In the genomic region with DNA sequence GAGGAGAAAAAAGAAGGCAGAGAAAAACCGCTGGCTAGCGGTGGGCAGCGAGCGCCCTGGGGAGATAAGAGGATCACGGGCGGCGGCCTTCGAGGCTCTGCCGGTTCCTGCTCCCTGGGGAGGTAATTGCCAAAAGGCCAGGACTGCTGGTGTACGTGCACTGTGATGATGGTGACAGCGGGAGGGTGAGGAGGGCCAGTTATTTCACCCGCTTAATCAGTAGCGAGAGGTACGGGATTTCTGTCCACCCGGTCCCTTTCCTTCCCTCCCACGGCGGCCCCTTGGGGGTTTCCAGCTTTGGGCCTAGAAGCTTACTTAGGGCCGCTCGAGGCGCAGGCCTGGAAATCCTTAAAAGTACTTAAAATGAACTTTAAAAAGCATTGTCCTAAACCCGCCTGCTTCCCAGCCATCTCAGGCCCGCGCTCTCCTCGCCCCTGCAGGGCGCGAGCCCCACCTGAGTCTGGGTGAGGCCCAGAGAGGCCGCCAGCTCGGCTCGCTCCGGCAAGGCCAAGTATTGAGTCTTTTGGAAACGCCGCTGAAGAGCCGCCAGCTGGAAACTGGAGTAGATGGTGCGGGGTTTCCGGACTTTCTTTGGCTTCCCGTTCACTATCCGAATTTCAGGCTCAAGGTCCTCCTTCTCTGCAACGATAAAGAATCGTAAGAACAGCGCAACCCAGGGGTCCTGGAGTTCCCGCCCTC, we compare ENCODE assay signal across 10 cellular contexts. TPM values are rescaled to one million over a fixed set of nuclear protein-coding genes. Genes with fewer than 3 reads are reported as not detected.
A peak's percentile ranks its signal among the peaks of the same experiment; 100 is the strongest.
DNase-seq lines count a peak whose midpoint lies in the region; ATAC-seq and TF ChIP-seq lines count a peak whose summit lies in the region.
"Had no signal": no experiment of that assay in that cellular context is flagged by ENCODE, and none has a peak within 500 bp of the region (broad histone marks: within the 10 kb centered on the region; RNA-seq: fewer than 3 reads in every experiment).

No MANE protein-coding gene starts in this region.

- H3K4me1 ChIP-seq in CD4-positive, CD25-positive, alpha-beta regulatory T cell (ENCODE audit: control insufficient read depth, insufficient read depth, low read length, poor library complexity, severe bottlenecking), result peaks cover 85% of the 10 kb centered on the region
- H3K4me1 ChIP-seq in GM23338 (ENCODE audit: insufficient read depth) (peaks cover 55% of the 10 kb centered on the region), mesodermal cell (ENCODE audit: control insufficient read depth, insufficient read depth, low read length, poor library complexity, severe bottlenecking) (peaks cover 32% of the 10 kb centered on the region), gastrocnemius medialis (peaks cover 26 to 49% of the 10 kb centered on the region in 2 donors)
- H3K4me1 ChIP-seq: parathyroid adenoma had no signal

- H3K4me3 Mint-ChIP-seq in CD4-positive, CD25-positive, alpha-beta regulatory T cell, result peak overlapping the region; percentile 82 to 90 (median 88)
- peak overlapping the region; percentile 74 for H3K4me3 Mint-ChIP-seq in GM23338
- H3K4me3 Mint-ChIP-seq in activated T-cell treated with anti-CD3 and anti-CD28 coated beads, Interleukin-2, amount 50 U/mL, for 72 hours, result peak overlapping the region; percentile 85 to 90

- H3K27me3 ChIP-seq in CD4-positive, CD25-positive, alpha-beta regulatory T cell (ENCODE audit: control insufficient read depth, insufficient read depth, low read length), result peaks cover 52% of the 10 kb centered on the region
- H3K27me3 ChIP-seq in GM23338 (ENCODE audit: insufficient read depth) (peaks cover 98% of the 10 kb centered on the region), gastrocnemius medialis (peaks cover 99 to 100% (median 100%) of the 10 kb centered on the region in 3 donors)

- no peak for TF ChIP-seq CTCF in GM23338 (conservative IDR thresholded peaks at IDR 0.05; ENCODE audit: low read depth in 2 of 2)
- no peak for TF ChIP-seq CTCF in gastrocnemius medialis (IDR thresholded peaks at IDR 0.05 in 4 of 5, conservative IDR thresholded peaks at IDR 0.05 in 1 of 5)

- H3K27me3 Mint-ChIP-seq in CD4-positive, CD25-positive, alpha-beta regulatory T cell, result peaks cover 82% of the 10 kb centered on the region
- peaks cover 99% of the 10 kb centered on the region for H3K27me3 Mint-ChIP-seq in GM23338 (ENCODE audit: insufficient read depth, low read depth, poor library complexity)
- peaks cover 79% of the 10 kb centered on the region for H3K27me3 Mint-ChIP-seq in activated T-cell treated with anti-CD3 and anti-CD28 coated beads, Interleukin-2, amount 50 U/mL, for 72 hours (ENCODE audit: low read depth)

- no peaks in the 10 kb centered on the region for H3K9me2 ChIP-seq in GM23338 (ENCODE audit: insufficient read depth)

- H3K36me3 Mint-ChIP-seq in CD4-positive, CD25-positive, alpha-beta regulatory T cell, result peaks cover 6% of the 10 kb centered on the region
- H3K36me3 Mint-ChIP-seq in GM23338 (ENCODE audit: low read depth), result no peaks in the 10 kb centered on the region
- H3K36me3 Mint-ChIP-seq in activated T-cell treated with anti-CD3 and anti-CD28 coated beads, Interleukin-2, amount 50 U/mL, for 72 hours (ENCODE audit: insufficient read depth in 2 of 2), result peaks cover 2 to 5% of the 10 kb centered on the region in 2 donors

- no peaks in the 10 kb centered on the region for H3K9me3 ChIP-seq in CD4-positive, CD25-positive, alpha-beta regulatory T cell (ENCODE audit: control insufficient read depth in 2 of 2, low read length in 2 of 2)
- H3K9me3 ChIP-seq in mesodermal cell (ENCODE audit: control insufficient read depth, low read length) (no peaks in the 10 kb centered on the region), gastrocnemius medialis (no peaks in the 10 kb centered on the region)

- no peak overlapping the region for H2AFZ ChIP-seq in GM23338
- H2AFZ ChIP-seq: parathyroid adenoma had no signal

- ATAC-seq in CD4-positive, CD25-positive, alpha-beta regulatory T cell (ENCODE audit: low read depth in 2 of 2), result no peak
- ATAC-seq in GM23338, result 0 out of 3 replicates have a peak, but pooled peaks have one; percentile 0
- ATAC-seq in activated T-cell treated with anti-CD3 and anti-CD28 coated beads, Interleukin-2, amount 50 U/mL, for 72 hours (replicated peaks in 1 of 2), result no peak
- no peak for ATAC-seq in esophagus mucosa
- ATAC-seq in gastrocnemius medialis, result no peak

- H3K36me3 ChIP-seq in CD4-positive, CD25-positive, alpha-beta regulatory T cell (ENCODE audit: control insufficient read depth, insufficient read depth, low read length), result no peaks in the 10 kb centered on the region
- H3K36me3 ChIP-seq in GM23338 (ENCODE audit: insufficient read depth) (no peaks in the 10 kb centered on the region), mesodermal cell (ENCODE audit: control insufficient read depth, insufficient read depth, low read length) (peaks cover 4% of the 10 kb centered on the region), gastrocnemius medialis (no peaks in the 10 kb centered on the region)

- H3K27ac Mint-ChIP-seq in CD4-positive, CD25-positive, alpha-beta regulatory T cell, result peak overlapping the region in 2 of 3 donors; percentile 60 to 87
- no peak overlapping the region for H3K27ac Mint-ChIP-seq in GM23338
- no peak overlapping the region for H3K27ac Mint-ChIP-seq in activated T-cell treated with anti-CD3 and anti-CD28 coated beads, Interleukin-2, amount 50 U/mL, for 72 hours

- peaks cover 23 to 65% (median 38%) of the 10 kb centered on the region in 4 donors for H3K4me1 Mint-ChIP-seq in CD4-positive, CD25-positive, alpha-beta regulatory T cell
- H3K4me1 Mint-ChIP-seq in GM23338, result peaks cover 41% of the 10 kb centered on the region
- peaks cover 76% of the 10 kb centered on the region for H3K4me1 Mint-ChIP-seq in activated T-cell treated with anti-CD3 and anti-CD28 coated beads, Interleukin-2, amount 50 U/mL, for 72 hours (ENCODE audit: low read depth)

- in situ Hi-C loops in gastrocnemius medialis (cut with MboI; ENCODE audit: low sequenced_read_pairs in 4 of 4), result loop anchor here (10.0 to 25.0 kb wide), 5 partner anchors 289 to 514 kb away; no protein-coding TSS in a partner anchor

- H3K9me3 Mint-ChIP-seq in CD4-positive, CD25-positive, alpha-beta regulatory T cell, result peaks cover 0 to 6% (median 1%) of the 10 kb centered on the region in 7 donors
- no peaks in the 10 kb centered on the region for H3K9me3 Mint-ChIP-seq in GM23338
- no peaks in the 10 kb centered on the region for H3K9me3 Mint-ChIP-seq in activated T-cell treated with anti-CD3 and anti-CD28 coated beads, Interleukin-2, amount 50 U/mL, for 72 hours

- H3K27ac ChIP-seq in CD4-positive, CD25-positive, alpha-beta regulatory T cell (ENCODE audit: insufficient read depth, low read length, poor library complexity, severe bottlenecking), result no peak overlapping the region
- H3K27ac ChIP-seq in GM23338 (ENCODE audit: low read depth) (no peak overlapping the region), mesodermal cell (ENCODE audit: low read depth, low read length, severe bottlenecking) (peak overlapping the region; percentile 59), gastrocnemius medialis (no peak overlapping the region)
- H3K27ac ChIP-seq: parathyroid adenoma had no signal

- H3K4me3 ChIP-seq in CD4-positive, CD25-positive, alpha-beta regulatory T cell (ENCODE audit: low read depth, low read length), result peak overlapping the region; percentile 19
- H3K4me3 ChIP-seq in GM23338, result peak overlapping the region; percentile 62
- H3K4me3 ChIP-seq in mesodermal cell (ENCODE audit: extremely low read depth, insufficient read depth, low read length, poor library complexity, severe bottlenecking), result peak overlapping the region; percentile 61
- peak overlapping the region in 1 of 4 donors; percentile 45 for H3K4me3 ChIP-seq in gastrocnemius medialis

- DNase-seq in CD4-positive, CD25-positive, alpha-beta regulatory T cell, result peak in 1 of 3 donors; percentile 38
- DNase-seq in GM23338 (ENCODE audit: low spot score), result peak; percentile 58
- DNase-seq in activated T-cell treated with anti-CD3 and anti-CD28 coated beads, Interleukin-2, amount 50 U/mL, for 72 hours, result no peak
- DNase-seq in SW 1271 (lab: John Stamatoyannopoulos, UW), result no peak
- no peak for DNase-seq in gastrocnemius medialis
- no peak for DNase-seq in NCI-H1417 treated with DMSO at 0.1 percent for 48 hours (lab: John Stamatoyannopoulos, UW)

- no peaks in the 10 kb centered on the region for H3K79me2 ChIP-seq in GM23338 (replicated peaks; ENCODE audit: insufficient read depth)
- H3K79me2 ChIP-seq: parathyroid adenoma had no signal

- H3F3A ChIP-seq in GM23338 (replicated peaks; ENCODE audit: low read depth), result peaks cover 34% of the 10 kb centered on the region

- no peak for TF ChIP-seq POLR2A in gastrocnemius medialis (IDR thresholded peaks at IDR 0.05)

- 2 to 3% methylated on average over 35 to 38 of the region's 41 CpGs for WGBS in mesodermal cell (ENCODE audit: insufficient coverage in 2 of 2), 2 experiments

- H3K4me2 ChIP-seq in GM23338, result peak overlapping the region; percentile 93

- peaks cover 16% of the 10 kb centered on the region; the same call in 1 of the 2 replicates for H4K20me1 ChIP-seq in GM23338 (replicated peaks; ENCODE audit: insufficient read depth)

- intact Hi-C loops in gastrocnemius medialis (cut with DNase I; ENCODE audit: low total_unique reads), result loop anchor here (5.0 to 10.0 kb wide), 3 partner anchors 146 to 414 kb away; partner anchors contain the start of gene DYNC1I2

TF ChIP-seq in GM23338, 12 proteins besides CTCF, POLR2A, EP300 and RAD21 (continues in another document):
- no peak for TF ChIP-seq NANOG (IDR thresholded peaks at IDR 0.05; ENCODE audit: borderline replicate concordance)
- TF ChIP-seq JUNB (IDR thresholded peaks at IDR 0.05; ENCODE audit: unreplicated experiment), result no peak
- peak; percentile 91 for TF ChIP-seq EZH2phosphoT487 (IDR thresholded peaks at IDR 0.05; ENCODE audit: unreplicated experiment)

RNA-seq across cellular contexts. Expression of gene DLX2, which starts 1.5 kb away (rescaled TPM):
- 0.47 TPM for total RNA-seq in CD4-positive, CD25-positive, alpha-beta regulatory T cell
- not detected for polyA plus RNA-seq in CD4-positive, CD25-positive, alpha-beta regulatory T cell
- 0.16 and 0.24 TPM in 2 replicates for total RNA-seq in GM23338 (2014; rRNA removed; shearing (Covaris generic))
- 0.08 and 0.19 TPM in 2 replicates for polyA plus RNA-seq in GM23338 (2016; fragmentation: Nextera tagmentation; extraction: Ambion mirVana)
- total RNA-seq in activated T-cell treated with anti-CD3 and anti-CD28 coated beads, Interleukin-2, amount 50 U/mL, for 72 hours, result under 1 TPM; 0.23 to 0.24 TPM
- polyA plus RNA-seq in mesodermal cell (2013, experiment 1 of 2), result 18.4 TPM
- polyA plus RNA-seq in mesodermal cell (2013, experiment 2 of 2), result 13.4 TPM
- total RNA-seq in esophagus mucosa (not detected), gastrocnemius medialis (not detected)
- total RNA-seq: dermis microvascular lymphatic vessel endothelial cell had no signal

RNA-seq across cellular contexts. Expression of gene DLX1, which starts 15.8 kb away (rescaled TPM):
- not detected for total RNA-seq in CD4-positive, CD25-positive, alpha-beta regulatory T cell
- polyA plus RNA-seq in CD4-positive, CD25-positive, alpha-beta regulatory T cell, result not detected
- total RNA-seq in GM23338 (2014; rRNA removed; shearing (Covaris generic)), result not detected in 2 replicates
- polyA plus RNA-seq in GM23338 (2016; fragmentation: Nextera tagmentation; extraction: Ambion mirVana), result not detected in 2 replicates
- under 1 TPM in 1 of 2 donors, not detected in 1; 0.24 TPM for total RNA-seq in activated T-cell treated with anti-CD3 and anti-CD28 coated beads, Interleukin-2, amount 50 U/mL, for 72 hours
- 17.1 TPM for polyA plus RNA-seq in mesodermal cell (2013, experiment 1 of 2)
- 13.8 TPM for polyA plus RNA-seq in mesodermal cell (2013, experiment 2 of 2)
- total RNA-seq in esophagus mucosa, result not detected
- total RNA-seq in gastrocnemius medialis, result under 1 TPM in 1 of 4 donors, not detected in 3; 0.16 TPM

Comparison
In these comparisons a context has a peak if more than half of its experiments do, and no peak if none do; other contexts are left out.
1. H3K27ac Mint-ChIP-seq: peak in CD4-positive, CD25-positive, alpha-beta regulatory T cell (2 of 3); none in GM23338 (single experiment) and activated T-cell treated with anti-CD3 and anti-CD28 coated beads, Interleukin-2, amount 50 U/mL, for 72 hours (single experiment).
2. Peak in every context shown above with its lines, with median percentiles within 50 percentile points of each other: H3K4me3 Mint-ChIP-seq.